Comparison of ENCODE assay signal across 8 cellular contexts in the genomic region with DNA sequence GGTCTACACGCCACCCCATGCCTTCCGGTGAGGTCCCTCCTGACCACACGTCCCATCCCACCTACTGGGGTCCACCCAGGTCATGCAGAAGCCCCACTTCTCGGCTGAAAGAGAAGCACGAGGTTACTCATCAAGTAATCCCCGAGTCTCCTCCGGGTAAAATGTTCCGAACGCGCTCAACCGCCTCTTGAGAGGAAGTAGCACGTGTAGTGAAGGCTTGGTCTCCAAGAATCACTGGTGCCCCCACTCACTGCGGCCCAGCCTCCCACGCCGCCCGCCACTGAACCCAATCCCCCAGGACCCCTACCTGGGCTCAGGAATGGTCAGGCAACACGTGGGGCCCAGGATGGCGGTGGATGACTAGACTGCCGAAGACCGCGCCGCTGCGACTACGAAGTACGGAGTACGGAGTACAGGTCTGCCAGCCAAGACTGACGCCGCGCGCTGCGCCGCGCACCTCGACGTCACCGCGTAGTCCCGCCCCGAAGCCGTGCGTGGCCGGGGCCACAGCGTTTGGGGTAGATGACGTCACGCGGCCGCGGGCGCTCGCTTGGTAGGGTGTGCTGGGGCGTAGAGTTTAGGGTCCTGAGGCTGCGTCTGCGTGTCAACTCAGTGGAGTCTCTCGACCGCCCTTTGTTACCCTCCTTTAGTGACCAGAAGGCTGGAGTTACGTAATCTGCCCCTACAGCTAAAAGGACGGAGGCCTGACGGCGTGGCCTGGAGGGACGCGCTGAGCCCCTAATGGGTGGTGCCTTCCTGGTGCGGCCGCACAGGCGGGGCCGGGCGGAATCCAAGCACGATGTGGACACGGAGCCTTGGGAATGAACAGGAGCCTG. TPM values are rescaled to one million over a fixed set of nuclear protein-coding genes. Genes with fewer than 3 reads are reported as not detected.
DNase-seq lines count a peak whose midpoint lies in the region; ATAC-seq and TF ChIP-seq lines count a peak whose summit lies in the region.

No MANE protein-coding gene starts in this region.

- H3K27me3 ChIP-seq in adrenal gland (no peaks in the 10 kb centered on the region), upper lobe of right lung (no peaks in the 10 kb centered on the region)

- H3K9me3 ChIP-seq in adrenal gland (replicated peaks in 1 of 3): peaks cover 0 to 6% (median 0%) of the 10 kb centered on the region in 3 donors
- no peaks in the 10 kb centered on the region for H3K9me3 ChIP-seq in upper lobe of right lung

- H3K36me3 ChIP-seq in adrenal gland (replicated peaks in 1 of 2): peaks cover 0 to 33% of the 10 kb centered on the region in 2 donors
- H3K36me3 ChIP-seq in upper lobe of right lung: peaks cover 30% of the 10 kb centered on the region

- 1 to 3% (median 1%) methylated on average over 15 to 68 of the region's 68 CpGs for WGBS in adrenal gland, 4 donors

- peak; percentile 83 for DNase-seq in GM12864 (ENCODE audit: low read depth)
- DNase-seq in NCI-H1105 (lab: John Stamatoyannopoulos, UW): peak; percentile 92
- peak; percentile 97 for DNase-seq in SW480 (ENCODE audit: low spot score)
- peak; percentile 93 to 97 (median 94) for DNase-seq in adrenal gland
- DNase-seq in left cardiac atrium: peak; percentile 97
- peak; percentile 99 for DNase-seq in posterior vena cava (ENCODE audit: low spot score)
- DNase-seq in upper lobe of right lung: peak; percentile 98

- H3K4me3 ChIP-seq in GM12864 (ENCODE audit: low read depth, low read length): peak overlapping the region; percentile 99
- H3K4me3 ChIP-seq in adrenal gland: peak overlapping the region in 3 of 4 donors; percentile 21 to 61 (median 29)
- H3K4me3 ChIP-seq in upper lobe of right lung: peak overlapping the region; percentile 73

- peak; percentile 84 to 90 for TF ChIP-seq POLR2A in adrenal gland (IDR thresholded peaks at IDR 0.05)

- intact Hi-C loops in adrenal gland (cut with DNase I): no loop called here
- intact Hi-C loops in left cardiac atrium (cut with DNase I): no loop called here
- intact Hi-C loops in posterior vena cava (cut with DNase I): no loop called here
- intact Hi-C loops in upper lobe of right lung (cut with DNase I): no loop called here

- ATAC-seq in HG02642 (IDR thresholded peaks at IDR 0.05; ENCODE audit: poor library complexity, unreplicated experiment) (peak; percentile 93), left cardiac atrium (peak; percentile 98 to 99), upper lobe of right lung (peak; percentile 98)

- TF ChIP-seq CTCF in GM12864 (IDR thresholded peaks at IDR 0.05; ENCODE audit: low read depth, low read length, missing control alignments) (no peak), adrenal gland (IDR thresholded peaks at IDR 0.05) (peak in 1 of 6 experiments; percentile 4), upper lobe of right lung (IDR thresholded peaks at IDR 0.05) (no peak)

- H3K27ac ChIP-seq in adrenal gland (peak overlapping the region; percentile 28 to 97 (median 94)), upper lobe of right lung (peak overlapping the region; percentile 93)

- H3K4me1 ChIP-seq in adrenal gland (replicated peaks in 1 of 2) (peaks cover 16 to 40% of the 10 kb centered on the region in 2 donors), upper lobe of right lung (peaks cover 28% of the 10 kb centered on the region)

RNA-seq across cellular contexts. Expression of a gene that starts 7.6 kb away (rescaled TPM):
- 1 to 10 TPM in 7 of 8 donors, under 1 TPM in 1; 0.06 to 8.1 (median 4.2) TPM for total RNA-seq in adrenal gland
- 10 to 100 TPM in 1 of 3 donors, 1 to 10 TPM in 2; 1.0 to 12.8 (median 4.0) TPM for polyA plus RNA-seq in adrenal gland
- total RNA-seq in left cardiac atrium: 1 to 10 TPM; 3.1 to 3.5 TPM
- total RNA-seq in posterior vena cava: 1 to 10 TPM; 4.9 to 6.3 TPM
- 21.0 TPM for total RNA-seq in upper lobe of right lung

RNA-seq across cellular contexts. Expression of a gene that starts 13.6 kb away (rescaled TPM):
- total RNA-seq in adrenal gland: 10 to 100 TPM; 36.1 to 84.5 (median 50.7) TPM
- polyA plus RNA-seq in adrenal gland: 10 to 100 TPM; 42.2 to 81.6 (median 72.1) TPM
- total RNA-seq in left cardiac atrium: 10 to 100 TPM; 33.5 to 36.5 TPM
- total RNA-seq in posterior vena cava: 10 to 100 TPM; 31.8 to 36.9 TPM
- total RNA-seq in upper lobe of right lung: 40.2 TPM

Comparison
In these comparisons a context has a peak if more than half of its experiments do, and no peak if none do; other contexts are left out.
1. Peak in every context shown above with its lines: DNase-seq, ATAC-seq, H3K4me3 ChIP-seq and H3K27ac ChIP-seq.
2. H3K4me3 ChIP-seq: peak in every context shown above with its lines; median percentile 99 in GM12864; 73 in upper lobe of right lung; 29 in adrenal gland.